ENCODE assay signal across 2 cellular contexts in the genomic region with DNA sequence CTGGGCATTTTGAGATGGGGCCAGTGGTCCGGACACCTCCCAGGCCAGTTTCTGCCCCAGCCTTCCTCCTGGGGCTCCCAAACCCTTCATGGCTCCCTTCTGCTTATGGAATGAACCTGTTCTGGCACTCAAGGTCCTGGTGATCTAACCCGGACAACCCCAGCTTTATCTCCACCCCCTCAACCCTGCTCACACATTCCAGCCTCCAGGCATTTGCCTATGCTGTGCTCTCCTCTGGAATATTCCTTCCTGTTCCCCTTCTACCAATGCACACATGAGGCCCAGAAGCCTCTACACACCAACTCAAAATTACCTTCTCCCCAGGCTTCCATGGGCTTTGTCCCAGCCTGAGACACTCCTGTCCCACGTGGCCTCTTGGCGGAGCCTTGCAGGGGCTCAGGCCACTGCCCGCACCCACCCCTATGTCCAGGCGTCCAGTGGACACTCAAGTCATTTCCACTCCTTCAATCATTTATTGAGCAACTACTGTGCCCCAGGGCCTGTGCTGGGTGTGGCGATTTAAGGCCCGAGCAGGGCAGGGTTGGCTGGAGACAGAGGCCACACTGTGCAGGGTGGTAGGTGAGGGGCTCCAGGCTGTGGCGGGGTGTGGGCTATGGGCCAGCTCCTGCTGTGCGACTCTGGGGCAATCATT.
TF ChIP-seq lines count a peak whose summit lies in the region.

No MANE protein-coding gene starts in this region.

TF ChIP-seq in liver, 16 proteins besides CTCF, POLR2A, EP300 and RAD21:
- TF ChIP-seq YY1 (IDR thresholded peaks at IDR 0.05), result no peak
- no peak for TF ChIP-seq JUND (IDR thresholded peaks at IDR 0.05)
- no peak for TF ChIP-seq RXRA (IDR thresholded peaks at IDR 0.05)

TF ChIP-seq in HepG2, 621 proteins besides CTCF, POLR2A, EP300 and RAD21:
- TF ChIP-seq SALL2 (CRISPR knock-in tag; IDR thresholded peaks at IDR 0.05) (no peak), TGIF2 (CRISPR knock-in tag; IDR thresholded peaks at IDR 0.05) (no peak), ZNF484 (CRISPR knock-in tag; IDR thresholded peaks at IDR 0.05; ENCODE audit: borderline replicate concordance, low read depth) (no peak), TBX3 (IDR thresholded peaks at IDR 0.05; ENCODE audit: borderline replicate concordance) (no peak), SIX4 (CRISPR knock-in tag; IDR thresholded peaks at IDR 0.05) (no peak)
- TF ChIP-seq, protein P1, sequence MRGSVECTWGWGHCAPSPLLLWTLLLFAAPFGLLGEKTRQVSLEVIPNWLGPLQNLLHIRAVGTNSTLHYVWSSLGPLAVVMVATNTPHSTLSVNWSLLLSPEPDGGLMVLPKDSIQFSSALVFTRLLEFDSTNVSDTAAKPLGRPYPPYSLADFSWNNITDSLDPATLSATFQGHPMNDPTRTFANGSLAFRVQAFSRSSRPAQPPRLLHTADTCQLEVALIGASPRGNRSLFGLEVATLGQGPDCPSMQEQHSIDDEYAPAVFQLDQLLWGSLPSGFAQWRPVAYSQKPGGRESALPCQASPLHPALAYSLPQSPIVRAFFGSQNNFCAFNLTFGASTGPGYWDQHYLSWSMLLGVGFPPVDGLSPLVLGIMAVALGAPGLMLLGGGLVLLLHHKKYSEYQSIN (CRISPR knock-in tag; IDR thresholded peaks at IDR 0.05; ENCODE audit: borderline replicate concordance), result no peak
